In the genomic region with DNA sequence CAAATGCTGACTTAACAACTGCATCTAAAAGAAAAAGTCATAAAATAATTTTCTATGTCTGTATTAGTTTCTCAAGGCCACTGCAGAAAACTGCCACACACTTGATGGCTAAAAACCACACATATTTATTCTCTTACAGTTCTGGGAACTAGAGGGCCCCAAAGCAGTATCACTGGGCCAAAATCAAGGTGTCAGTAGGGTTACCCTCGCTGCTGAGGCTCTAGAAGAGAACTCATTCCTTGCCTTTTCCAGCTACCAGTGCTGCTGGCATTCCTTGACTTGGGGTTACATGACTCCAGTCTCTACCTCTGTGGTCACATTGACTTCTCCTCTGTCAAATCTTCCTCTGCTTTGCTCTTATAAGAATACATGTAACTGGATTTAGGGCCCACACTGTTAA, we compare ENCODE assay signal across 15 cellular contexts.
DNase-seq lines count a peak whose midpoint lies in the region; ATAC-seq, FAIRE-seq and TF ChIP-seq lines count a peak whose summit lies in the region.
"Had no signal": no experiment of that assay in that cellular context is flagged by ENCODE, and none has a peak within 500 bp of the region (broad histone marks: within the 10 kb centered on the region; RNA-seq: fewer than 3 reads in every experiment).

No MANE protein-coding gene starts in this region.

- TF ChIP-seq CTCF in D721Med (IDR thresholded peaks at IDR 0.05; ENCODE audit: insufficient read depth, missing control alignments) (no peak), H1 (IDR thresholded peaks at IDR 0.05; ENCODE audit: control extremely low read depth in 1 of 3, insufficient read depth in 1 of 3, low read depth in 1 of 3, low read length in 3 of 3) (no peak), foreskin keratinocyte (conservative IDR thresholded peaks at IDR 0.05) (no peak), left ventricle myocardium inferior (IDR thresholded peaks at IDR 0.05; ENCODE audit: borderline replicate concordance) (no peak)

- H3K79me1 ChIP-seq in H1 (ENCODE audit: low read depth, low read length) (no peaks in the 10 kb centered on the region), mesendoderm (ENCODE audit: low read length) (no peaks in the 10 kb centered on the region)

- CTCF ChIA-PET in H1 (lab: Charles Lee; ENCODE audit: partially characterized antibody), result interaction anchor here (0.6 to 1.0 kb wide), 2 partner anchors 9 to 1010 kb away, joined by 3 read pairs; no protein-coding TSS in a partner anchor

- no peak for TF ChIP-seq POLR2A in H1 (IDR thresholded peaks at IDR 0.05; ENCODE audit: control extremely low read depth in 1 of 2, low read depth in 2 of 2, low read length in 2 of 2)

- DNase-seq in D721Med (ENCODE audit: insufficient read length, low spot score) (no peak), H1 (ENCODE audit: low read depth in 1 of 2, low spot score in 2 of 2) (no peak), mesendoderm (peak; percentile 19), foreskin keratinocyte (no peak), left ventricle myocardium inferior (no peak)
- DNase-seq: 8988T; CD4-positive, alpha-beta memory T cell; DMS79 treated with DMSO at 0.1 percent for 48 hours; GF-D8; HCEC 1CT had no signal

- H3K56ac ChIP-seq in H1 (replicated peaks; ENCODE audit: insufficient read length, low read depth, low read length) (no peak overlapping the region), mesendoderm (ENCODE audit: low read length) (no peak overlapping the region)

- H2BK15ac ChIP-seq in H1 (ENCODE audit: low read length) (no peak overlapping the region), mesendoderm (replicated peaks; ENCODE audit: low read depth) (no peak overlapping the region)

- no peak overlapping the region for H3K14ac ChIP-seq in H1 (ENCODE audit: insufficient read length)

- H3K9me3 ChIP-seq in HUES48 (ENCODE audit: control insufficient read depth, insufficient read depth, low read length) (no peaks in the 10 kb centered on the region), H1 (ENCODE audit: insufficient read depth in 2 of 2, low read depth in 1 of 2, low read length in 1 of 2) (no peaks in the 10 kb centered on the region), left ventricle myocardium inferior (replicated peaks) (no peaks in the 10 kb centered on the region)
- H3K9me3 ChIP-seq: BLaER1 had no signal

- H3K9ac ChIP-seq in HUES48 (ENCODE audit: low read depth, low read length), result no peak overlapping the region
- no peak overlapping the region for H3K9ac ChIP-seq in H1 (replicated peaks in 1 of 4; ENCODE audit: extremely low read depth in 1 of 4, low read depth in 3 of 4, low read length in 3 of 4)
- H3K9ac ChIP-seq in mesendoderm (ENCODE audit: low read length), result no peak overlapping the region
- H3K9ac ChIP-seq: BLaER1 had no signal

- H3K79me2 ChIP-seq in H1 (ENCODE audit: control insufficient read depth in 1 of 2, insufficient read depth in 2 of 2, low read length in 2 of 2), result no peaks in the 10 kb centered on the region
- no peaks in the 10 kb centered on the region for H3K79me2 ChIP-seq in mesendoderm (ENCODE audit: control insufficient read depth, insufficient read depth, low read length)

- H3K23ac ChIP-seq in H1 (ENCODE audit: insufficient read length) (no peak overlapping the region), mesendoderm (ENCODE audit: low read length) (no peak overlapping the region)

- no peak overlapping the region for H4K8ac ChIP-seq in H1 (ENCODE audit: extremely low read depth, insufficient read depth, low read length)
- H4K8ac ChIP-seq in mesendoderm (ENCODE audit: low read depth, low read length), result no peak overlapping the region

- H2BK12ac ChIP-seq in H1 (ENCODE audit: low read depth, low read length), result no peak overlapping the region

- H2BK5ac ChIP-seq in H1 (ENCODE audit: low read depth, low read length) (no peak overlapping the region), mesendoderm (ENCODE audit: low read length) (no peak overlapping the region)

- no peaks in the 10 kb centered on the region for H4K20me1 ChIP-seq in H1 (replicated peaks in 1 of 2; ENCODE audit: control insufficient read depth in 1 of 2, insufficient read depth in 2 of 2, low read length in 2 of 2)
- H4K20me1 ChIP-seq: BLaER1 had no signal

- ATAC-seq in foreskin keratinocyte (no peak), GM21529 (IDR thresholded peaks at IDR 0.05; ENCODE audit: unreplicated experiment) (no peak)
- ATAC-seq: HepG2 had no signal

- H3K27me3 ChIP-seq in HUES48 (ENCODE audit: control insufficient read depth, insufficient read depth, low read length) (no peaks in the 10 kb centered on the region), H1 (replicated peaks in 1 of 4; ENCODE audit: control insufficient read depth in 3 of 4, extremely low read depth in 1 of 4, insufficient read depth in 3 of 4, low read length in 3 of 4) (no peaks in the 10 kb centered on the region), mesendoderm (ENCODE audit: insufficient read depth, low read length, poor library complexity) (no peaks in the 10 kb centered on the region), foreskin keratinocyte (no peaks in the 10 kb centered on the region), left ventricle myocardium inferior (ENCODE audit: low read depth) (no peaks in the 10 kb centered on the region)
- H3K27me3 ChIP-seq: BLaER1 had no signal

- peaks cover 35% of the 10 kb centered on the region for H3K4me1 ChIP-seq in HUES48 (ENCODE audit: control insufficient read depth, insufficient read depth, low read length)
- peaks cover 0 to 11% (median 3%) of the 10 kb centered on the region in 4 experiments; a peak in 4 of 7 replicates for H3K4me1 ChIP-seq in H1 (replicated peaks in 1 of 4; ENCODE audit: control insufficient read depth in 3 of 4, insufficient read depth in 4 of 4, low read length in 3 of 4)
- peaks cover 2% of the 10 kb centered on the region for H3K4me1 ChIP-seq in mesendoderm (ENCODE audit: control insufficient read depth, low read depth, low read length)
- H3K4me1 ChIP-seq in foreskin keratinocyte, result no peaks in the 10 kb centered on the region
- no peaks in the 10 kb centered on the region for H3K4me1 ChIP-seq in left ventricle myocardium inferior
- H3K4me1 ChIP-seq: BLaER1 had no signal

- H3K18ac ChIP-seq in H1 (ENCODE audit: extremely low read depth, low read length) (no peak overlapping the region), mesendoderm (ENCODE audit: low read length) (no peak overlapping the region)

- TF ChIP-seq EP300 in H1 (IDR thresholded peaks at IDR 0.05; ENCODE audit: borderline replicate concordance in 1 of 2, low read depth in 2 of 2, low read length in 2 of 2), result no peak

- no peaks in the 10 kb centered on the region for H3K23me2 ChIP-seq in H1 (ENCODE audit: low read depth, low read length)

- H2BK20ac ChIP-seq in H1 (ENCODE audit: low read length), result no peak overlapping the region

- 0 out of 4 replicates have a peak, but pooled peaks of 1 of the 2 experiments have one; percentile 8 for TF ChIP-seq RAD21 in H1 (IDR thresholded peaks at IDR 0.05 in 1 of 2, conservative IDR thresholded peaks at IDR 0.05 in 1 of 2; ENCODE audit: low read depth in 2 of 2, low read length in 2 of 2)

- WGBS in H1 (ENCODE audit: extremely low coverage in 1 of 2, insufficient coverage in 1 of 2, insufficient read length in 1 of 2, insufficient replicate concordance in 2 of 2, low coverage in 1 of 2, low lambda C conversion rate in 2 of 2, missing lambda C conversion rate in 1 of 2), 2 experiments, result 64% methylated on average over 1 of the region's 1 CpG; no CpG with 5 or more reads in 1 of the 2 experiments
- WGBS in mesendoderm (ENCODE audit: extremely low coverage, insufficient coverage, low lambda C conversion rate), result no CpG with 5 or more reads among the region's 1 CpG

- H3K4me2 ChIP-seq in H1 (ENCODE audit: insufficient read depth in 1 of 2, low read depth in 2 of 2, low read length in 2 of 2) (no peak overlapping the region), mesendoderm (ENCODE audit: low read length) (no peak overlapping the region)
- H3K4me2 ChIP-seq: BLaER1 had no signal

- H3K27ac ChIP-seq in HUES48 (ENCODE audit: low read depth, low read length) (peak overlapping the region; percentile 6), H1 (ENCODE audit: low read depth, low read length) (no peak overlapping the region), mesendoderm (ENCODE audit: low read depth, low read length) (no peak overlapping the region), foreskin keratinocyte (no peak overlapping the region), left ventricle myocardium inferior (replicated peaks) (no peak overlapping the region)
- H3K27ac ChIP-seq: BLaER1 had no signal

- no peak overlapping the region for H2AK5ac ChIP-seq in H1 (ENCODE audit: low read depth, low read length)
- no peak overlapping the region for H2AK5ac ChIP-seq in mesendoderm (ENCODE audit: low read length)

- intact Hi-C loops in left ventricle myocardium inferior (cut with micrococcal nuclease), result no loop called here

- no peak overlapping the region for H4K5ac ChIP-seq in H1 (ENCODE audit: insufficient read length, low read depth, low read length)
- H4K5ac ChIP-seq in mesendoderm (ENCODE audit: low read length), result no peak overlapping the region

- no peak overlapping the region for H4K91ac ChIP-seq in H1 (replicated peaks; ENCODE audit: insufficient read length, low read length)

- no peak overlapping the region for H2BK120ac ChIP-seq in H1 (replicated peaks; ENCODE audit: low read depth, low read length)
- no peak overlapping the region for H2BK120ac ChIP-seq in mesendoderm (ENCODE audit: low read depth, low read length)

- no peak overlapping the region for H2AFZ ChIP-seq in H1 (ENCODE audit: low read length)

- H3K4ac ChIP-seq in H1 (replicated peaks; ENCODE audit: insufficient read length, low read depth, low read length), result no peak overlapping the region
- H3K4ac ChIP-seq in mesendoderm (ENCODE audit: low read depth, low read length), result no peak overlapping the region

- H3K4me3 ChIP-seq in HUES48 (ENCODE audit: low read depth, low read length) (no peak overlapping the region), H1 (ENCODE audit: extremely low read depth in 1 of 4, insufficient read depth in 2 of 4, low read depth in 3 of 4, low read length in 4 of 4) (no peak overlapping the region), mesendoderm (ENCODE audit: low read length) (no peak overlapping the region), left ventricle myocardium inferior (no peak overlapping the region)
- H3K4me3 ChIP-seq: BLaER1 had no signal

- no peaks in the 10 kb centered on the region for H3K36me3 ChIP-seq in HUES48 (ENCODE audit: control insufficient read depth, insufficient read depth, low read length)
- H3K36me3 ChIP-seq in H1 (ENCODE audit: control insufficient read depth in 2 of 4, insufficient read depth in 4 of 4, low read length in 3 of 4), result no peaks in the 10 kb centered on the region
- no peaks in the 10 kb centered on the region for H3K36me3 ChIP-seq in mesendoderm (ENCODE audit: control insufficient read depth, insufficient read depth, low read length)
- H3K36me3 ChIP-seq in left ventricle myocardium inferior, result no peaks in the 10 kb centered on the region
- H3K36me3 ChIP-seq: BLaER1 had no signal

- POLR2A ChIA-PET in H1 (lab: Charles Lee; ENCODE audit: partially characterized antibody), result no interaction called here

- FAIRE-seq in D721Med (lab: Jason Lieb, UNC) (peak; percentile 25), H1 (lab: Jason Lieb, UNC) (peak; percentile 69)
- FAIRE-seq: HepG2, HTR-8/SVneo had no signal

TF ChIP-seq in H1, 55 proteins besides CTCF, POLR2A, EP300 and RAD21:
- no peak for TF ChIP-seq CTBP2 (IDR thresholded peaks at IDR 0.05; ENCODE audit: borderline replicate concordance, insufficient read depth, insufficient read length, low read length)
- no peak for TF ChIP-seq TAF1 (IDR thresholded peaks at IDR 0.05; ENCODE audit: low read depth, low read length)
